ENCODE assay signal across 23 cellular contexts in the genomic region with DNA sequence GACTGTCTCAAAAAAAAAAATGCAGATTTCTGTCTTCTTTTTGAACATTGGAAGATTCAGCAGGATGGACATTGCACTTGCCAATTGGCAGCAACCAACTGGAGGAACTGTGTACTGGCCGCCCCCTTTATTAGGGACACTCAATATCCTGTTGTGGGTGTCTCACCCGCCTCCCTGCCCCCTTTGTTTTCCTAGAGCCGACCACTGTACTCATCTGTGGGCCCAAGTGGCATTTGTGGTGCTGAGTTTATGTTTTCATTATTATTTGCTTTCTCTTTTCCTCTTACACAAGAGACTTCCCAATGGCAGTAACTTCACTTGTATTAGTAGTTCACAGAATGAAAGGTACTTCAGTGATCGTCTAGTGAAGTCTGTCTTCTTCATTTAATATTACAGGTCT.
"Had no signal": no experiment of that assay in that cellular context is flagged by ENCODE, and none has a peak within 500 bp of the region (broad histone marks: within the 10 kb centered on the region; RNA-seq: fewer than 3 reads in every experiment).

No MANE protein-coding gene starts in this region.

- H3K36me3 Mint-ChIP-seq: activated naive CD8-positive, alpha-beta T cell had no signal

- H3K9me3 Mint-ChIP-seq: activated CD4-positive, alpha-beta memory T cell treated with anti-CD3 and anti-CD28 coated beads, Interleukin-2, amount 10 ng/mL, durations not matched to agents 7 days and 5 days; activated naive CD4-positive, alpha-beta T cell treated with anti-CD3 and anti-CD28 coated beads for 36 hours; activated T-helper 17 cell treated with anti-CD3 and anti-CD28 coated beads, Interleukin-2, amount 50 U/mL, for 72 hours had no signal

- DNase-seq: activated CD4-positive, alpha-beta memory T cell treated with anti-CD3 and anti-CD28 coated beads, Interleukin-2, amount 10 ng/mL, durations not matched to agents 7 days and 5 days; activated CD4-positive, alpha-beta T cell treated with anti-CD3 and anti-CD28 coated beads for 36 hours; activated CD4-positive, alpha-beta T cell treated with anti-CD3 and anti-CD28 coated beads, Interleukin-2, amount 50 U/mL, for 1 hour; activated gamma-delta T cell; activated naive CD4-positive, alpha-beta T cell treated with anti-CD3 and anti-CD28 coated beads for 36 hours; activated T-cell treated with anti-CD3 and anti-CD28 coated beads for 4 hours; activated T-cell treated with anti-CD3 and anti-CD28 coated beads, Interleukin-2, amount 50 U/mL, for 48 hours; amygdala; caudate nucleus; Kasumi-1; KBM-7; NCI-H1048; NCI-H1417; NCI-H1930; NCI-H2171; NCI-H2227 treated with DMSO at 0.1 percent for 48 hours; NCI-H526; NCI-H774; SIG-M5; T-helper 1 cell had no signal

- ATAC-seq: activated CD4-positive, alpha-beta T cell treated with anti-CD3 and anti-CD28 coated beads for 36 hours; activated T-helper 17 cell treated with anti-CD3 and anti-CD28 coated beads, Interleukin-2, amount 50 U/mL, for 72 hours had no signal

- H3K4me3 Mint-ChIP-seq: activated CD4-positive, alpha-beta memory T cell treated with anti-CD3 and anti-CD28 coated beads, Interleukin-2, amount 10 ng/mL, durations not matched to agents 7 days and 5 days; activated CD4-positive, alpha-beta T cell treated with anti-CD3 and anti-CD28 coated beads for 36 hours; activated naive CD4-positive, alpha-beta T cell treated with anti-CD3 and anti-CD28 coated beads for 36 hours; activated naive CD8-positive, alpha-beta T cell; activated T-helper 17 cell treated with anti-CD3 and anti-CD28 coated beads, Interleukin-2, amount 50 U/mL, for 72 hours had no signal

- H3K27ac ChIP-seq: VCaP had no signal

- H3K4me1 Mint-ChIP-seq: activated CD4-positive, alpha-beta memory T cell treated with anti-CD3 and anti-CD28 coated beads, Interleukin-2, amount 10 ng/mL, durations not matched to agents 7 days and 5 days; activated T-helper 17 cell treated with anti-CD3 and anti-CD28 coated beads, Interleukin-2, amount 50 U/mL, for 72 hours had no signal

- H3K27ac Mint-ChIP-seq: activated CD4-positive, alpha-beta memory T cell treated with anti-CD3 and anti-CD28 coated beads, Interleukin-2, amount 10 ng/mL, durations not matched to agents 7 days and 5 days; activated CD4-positive, alpha-beta T cell treated with anti-CD3 and anti-CD28 coated beads for 36 hours; activated naive CD4-positive, alpha-beta T cell treated with anti-CD3 and anti-CD28 coated beads for 36 hours; activated naive CD8-positive, alpha-beta T cell; activated T-helper 17 cell treated with anti-CD3 and anti-CD28 coated beads, Interleukin-2, amount 50 U/mL, for 72 hours had no signal
